In the genomic region with DNA sequence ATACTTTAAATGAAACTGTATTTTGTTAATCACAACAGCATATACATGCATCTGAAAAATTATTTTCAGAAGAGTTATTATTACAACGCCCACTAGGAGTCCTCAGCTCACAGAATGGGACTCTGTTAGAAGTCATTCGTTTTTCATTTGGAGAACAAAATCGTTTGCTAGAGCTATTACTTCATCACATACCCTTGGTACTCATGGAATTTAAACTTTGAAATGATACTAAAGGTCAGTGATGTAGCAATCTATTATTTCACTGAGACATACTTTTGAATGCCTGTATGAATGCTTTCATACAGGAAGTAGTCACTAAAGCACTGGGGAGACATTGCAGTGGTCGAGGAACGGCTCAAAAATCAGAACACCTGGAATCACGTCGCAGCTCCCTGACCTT, we compare ENCODE assay signal across 10 cellular contexts.
DNase-seq lines count a peak whose midpoint lies in the region; ATAC-seq and TF ChIP-seq lines count a peak whose summit lies in the region.
"Had no signal": no experiment of that assay in that cellular context is flagged by ENCODE, and none has a peak within 500 bp of the region (broad histone marks: within the 10 kb centered on the region; RNA-seq: fewer than 3 reads in every experiment).

No MANE protein-coding gene starts in this region.

- ATAC-seq in HG02938 (IDR thresholded peaks at IDR 0.05; ENCODE audit: unreplicated experiment) (no peak), GM19328 (IDR thresholded peaks at IDR 0.05; ENCODE audit: unreplicated experiment) (no peak)

- intact Hi-C loops in thyroid gland (cut with DNase I), result no loop called here

- H3K36me3 ChIP-seq in adipocyte (ENCODE audit: control insufficient read depth, insufficient read depth, low read length, severe bottlenecking), result peaks cover 38% of the 10 kb centered on the region
- no peaks in the 10 kb centered on the region for H3K36me3 ChIP-seq in kidney epithelial cell (ENCODE audit: control insufficient read depth, insufficient read depth, low read length)
- peaks cover 7 to 11% of the 10 kb centered on the region in 2 donors for H3K36me3 ChIP-seq in thyroid gland

- TF ChIP-seq CTCF in GM10266 (IDR thresholded peaks at IDR 0.05; ENCODE audit: control insufficient read depth, insufficient read depth, low read depth, missing control alignments) (peak; percentile 23), kidney epithelial cell (IDR thresholded peaks at IDR 0.05; ENCODE audit: insufficient read depth, low read length, poor library complexity, severe bottlenecking) (peak; percentile 28), thyroid gland (IDR thresholded peaks at IDR 0.05) (peak in 3 of 6 experiments; percentile 25 to 43 (median 31))

- no peak for TF ChIP-seq POLR2A in thyroid gland (IDR thresholded peaks at IDR 0.05)

- no peaks in the 10 kb centered on the region for H3K27me3 ChIP-seq in adipocyte (replicated peaks; ENCODE audit: control insufficient read depth, insufficient read depth, low read length)
- H3K27me3 ChIP-seq in kidney epithelial cell (ENCODE audit: control insufficient read depth, insufficient read depth, low read length), result no peaks in the 10 kb centered on the region
- H3K27me3 ChIP-seq in thyroid gland, result no peaks in the 10 kb centered on the region

- H3K9ac ChIP-seq in adipocyte (ENCODE audit: low read length), result no peak overlapping the region

- no peaks in the 10 kb centered on the region for H3K36me3 Mint-ChIP-seq in IgD-negative memory B cell

- no peaks in the 10 kb centered on the region for H3K27me3 Mint-ChIP-seq in IgD-negative memory B cell

- H3K4me3 ChIP-seq in adipocyte (ENCODE audit: low read length) (no peak overlapping the region), kidney epithelial cell (ENCODE audit: low read depth, low read length) (no peak overlapping the region), thyroid gland (replicated peaks in 1 of 3) (no peak overlapping the region)
- H3K4me3 ChIP-seq: HAP-1 had no signal

- no peaks in the 10 kb centered on the region for H3K9me3 Mint-ChIP-seq in IgD-negative memory B cell

- peak overlapping the region in 1 of 4 donors; percentile 36 for H3K4me3 Mint-ChIP-seq in IgD-negative memory B cell

- H3K27ac Mint-ChIP-seq in IgD-negative memory B cell, result peak overlapping the region in 2 of 3 donors; percentile 27 to 67

- peaks cover 45% of the 10 kb centered on the region for H3K4me1 ChIP-seq in adipocyte (ENCODE audit: control insufficient read depth, insufficient read depth, low read length)
- H3K4me1 ChIP-seq in thyroid gland, result no peaks in the 10 kb centered on the region

- DNase-seq in A172 (ENCODE audit: low spot score) (peak; percentile 26), GM10266 (ENCODE audit: extremely low spot score) (no peak), adipocyte (ENCODE audit: low read depth) (peak; percentile 88), kidney epithelial cell (ENCODE audit: low read depth) (no peak), thyroid gland (no peak)

- WGBS in thyroid gland, 2 donors, result 76 to 78% methylated on average over 7 of the region's 7 CpGs

- no peak overlapping the region for H3K27ac ChIP-seq in thyroid gland
- H3K27ac ChIP-seq: epithelial cell of prostate had no signal

- H3K9me3 ChIP-seq in adipocyte (ENCODE audit: control insufficient read depth, low read length), result no peaks in the 10 kb centered on the region
- H3K9me3 ChIP-seq in thyroid gland, result no peaks in the 10 kb centered on the region
- H3K9me3 ChIP-seq: HAP-1 had no signal

- peaks cover 11 to 18% (median 13%) of the 10 kb centered on the region in 3 donors for H3K4me1 Mint-ChIP-seq in IgD-negative memory B cell

Comparison
In these comparisons a context has a peak if more than half of its experiments do, and no peak if none do; other contexts are left out.
1. DNase-seq: peak in A172 (single experiment) and adipocyte (single experiment); none in GM10266 (single experiment), kidney epithelial cell (single experiment) and thyroid gland (0 of 2).